Comparison of ENCODE assay signal across 10 cellular contexts in genomic region chr2:207202645-207203044, GRCh38. TPM values are rescaled to one million over a fixed set of nuclear protein-coding genes. Genes with fewer than 3 reads are reported as not detected.
DNase-seq lines count a peak whose midpoint lies in the region; ATAC-seq and TF ChIP-seq lines count a peak whose summit lies in the region.
"Had no signal": no experiment of that assay in that cellular context is flagged by ENCODE, and none has a peak within 500 bp of the region (broad histone marks: within the 10 kb centered on the region; RNA-seq: fewer than 3 reads in every experiment).

No MANE protein-coding gene starts in this region.

- no peaks in the 10 kb centered on the region for H3K27me3 ChIP-seq in CD8-positive, alpha-beta memory T cell (ENCODE audit: insufficient read depth, low read length, poor library complexity, severe bottlenecking)

- no peak overlapping the region for H3K27ac ChIP-seq in CD8-positive, alpha-beta memory T cell (ENCODE audit: low read depth, low read length)

- POLR2A ChIA-PET in GM10248 (lab: Yijun Ruan, JAX): no interaction called here
- POLR2A ChIA-PET in CD8-positive, alpha-beta memory T cell (lab: Charles Lee): no interaction called here

- no peak for TF ChIP-seq CTCF in epithelial cell of esophagus (IDR thresholded peaks at IDR 0.05; ENCODE audit: insufficient read depth, low read depth, low read length, missing control alignments)
- TF ChIP-seq CTCF in GM10248 (IDR thresholded peaks at IDR 0.05; ENCODE audit: control extremely low read depth, extremely low read depth, low read depth, missing control alignments): no peak

- no peaks in the 10 kb centered on the region for H3K9me3 ChIP-seq in CD8-positive, alpha-beta memory T cell (ENCODE audit: low read length)

- no peaks in the 10 kb centered on the region for H3K4me1 ChIP-seq in CD8-positive, alpha-beta memory T cell (ENCODE audit: insufficient read depth, low read length)

- H3K36me3 Mint-ChIP-seq in activated CD8-positive, alpha-beta memory T cell treated with anti-CD3 and anti-CD28 coated beads, Interleukin-2, amount 10 ng/mL, durations not matched to agents 7 days and 5 days: no peaks in the 10 kb centered on the region
- H3K36me3 Mint-ChIP-seq in CD8-positive, alpha-beta memory T cell: peaks cover 0 to 1% (median 0%) of the 10 kb centered on the region in 3 donors

- H3K4me1 Mint-ChIP-seq in activated CD8-positive, alpha-beta memory T cell treated with anti-CD3 and anti-CD28 coated beads, Interleukin-2, amount 10 ng/mL, durations not matched to agents 7 days and 5 days: no peaks in the 10 kb centered on the region
- no peaks in the 10 kb centered on the region for H3K4me1 Mint-ChIP-seq in CD8-positive, alpha-beta memory T cell

- no peak for DNase-seq in activated CD8-positive, alpha-beta memory T cell treated with anti-CD3 and anti-CD28 coated beads, Interleukin-2, amount 10 ng/mL, durations not matched to agents 7 days and 5 days
- DNase-seq in activated CD8-positive, alpha-beta memory T cell treated with anti-CD3 and anti-CD28 coated beads, Interleukin-2, amount 50 U/mL, for 48 hours: no peak
- DNase-seq in RPMI7951 (ENCODE audit: low read depth) (peak; percentile 55), epithelial cell of esophagus (ENCODE audit: low read depth) (peak; percentile 61), retina (peak; percentile 9), GM10248 (ENCODE audit: extremely low spot score) (no peak)
- DNase-seq in CD8-positive, alpha-beta memory T cell: no peak
- DNase-seq in stimulated activated CD4-positive, alpha-beta T cell treated with anti-CD3 and anti-CD28 coated beads, Interleukin-15, amount 100 ng/mL, for 24 hours: no peak
- DNase-seq: nucleus accumbens, SHP77 had no signal

- H3K4me3 Mint-ChIP-seq in activated CD8-positive, alpha-beta memory T cell treated with anti-CD3 and anti-CD28 coated beads, Interleukin-2, amount 10 ng/mL, durations not matched to agents 7 days and 5 days: no peak overlapping the region
- no peak overlapping the region for H3K4me3 Mint-ChIP-seq in CD8-positive, alpha-beta memory T cell

- H3K27ac Mint-ChIP-seq in activated CD8-positive, alpha-beta memory T cell treated with anti-CD3 and anti-CD28 coated beads, Interleukin-2, amount 10 ng/mL, durations not matched to agents 7 days and 5 days: no peak overlapping the region
- no peak overlapping the region for H3K27ac Mint-ChIP-seq in CD8-positive, alpha-beta memory T cell

- peak; percentile 33 for ATAC-seq in activated CD8-positive, alpha-beta memory T cell treated with anti-CD3 and anti-CD28 coated beads, Interleukin-2, amount 10 ng/mL, durations not matched to agents 7 days and 5 days

- CTCF ChIA-PET in activated CD8-positive, alpha-beta memory T cell treated with anti-CD3 and anti-CD28 coated beads, Interleukin-2, amount 10 ng/mL, durations not matched to agents 7 days and 5 days (lab: Charles Lee): no interaction called here
- CTCF ChIA-PET in GM10248 (lab: Yijun Ruan, JAX): interaction anchor here (0.7 to 1.3 kb wide), 4 partner anchors 13 to 26 kb away, joined by 3 read pairs; no protein-coding TSS in a partner anchor
- CTCF ChIA-PET in CD8-positive, alpha-beta memory T cell (lab: Charles Lee): no interaction called here

- H3K4me3 ChIP-seq in epithelial cell of esophagus (ENCODE audit: low read length): no peak overlapping the region
- H3K4me3 ChIP-seq in CD8-positive, alpha-beta memory T cell (ENCODE audit: low read length): no peak overlapping the region

- H3K9me3 Mint-ChIP-seq in activated CD8-positive, alpha-beta memory T cell treated with anti-CD3 and anti-CD28 coated beads, Interleukin-2, amount 10 ng/mL, durations not matched to agents 7 days and 5 days (ENCODE audit: low read depth): no peaks in the 10 kb centered on the region
- peaks cover 0 to under 1% (median 0%) of the 10 kb centered on the region in 5 donors for H3K9me3 Mint-ChIP-seq in CD8-positive, alpha-beta memory T cell

- peaks cover 14% of the 10 kb centered on the region for H3K27me3 Mint-ChIP-seq in activated CD8-positive, alpha-beta memory T cell treated with anti-CD3 and anti-CD28 coated beads, Interleukin-2, amount 10 ng/mL, durations not matched to agents 7 days and 5 days
- H3K27me3 Mint-ChIP-seq in CD8-positive, alpha-beta memory T cell: peaks cover 1 to 3% of the 10 kb centered on the region in 2 donors

- no peaks in the 10 kb centered on the region for H3K36me3 ChIP-seq in CD8-positive, alpha-beta memory T cell (ENCODE audit: insufficient read depth, low read length)

RNA-seq across cellular contexts. Expression of gene KLF7, which starts 36.9 kb away (rescaled TPM):
- 1 to 10 TPM; 4.7 to 6.8 TPM for total RNA-seq in activated CD8-positive, alpha-beta memory T cell treated with anti-CD3 and anti-CD28 coated beads, Interleukin-2, amount 10 ng/mL, durations not matched to agents 7 days and 5 days
- 5.4 and 7.3 TPM in 2 replicates for total RNA-seq in RPMI7951 (2014; rRNA removed; shearing (Covaris generic))
- total RNA-seq in CD8-positive, alpha-beta memory T cell: 10 to 100 TPM in 1 of 2 experiments, 1 to 10 TPM in 1; 6.7 to 12.1 TPM
- 6.4 TPM for polyA plus RNA-seq in CD8-positive, alpha-beta memory T cell

Comparison
In these comparisons a context has a peak if more than half of its experiments do, and no peak if none do; other contexts are left out.
1. DNase-seq: peak in RPMI7951 (single experiment), epithelial cell of esophagus (single experiment) and retina (single experiment); none in activated CD8-positive, alpha-beta memory T cell treated with anti-CD3 and anti-CD28 coated beads, Interleukin-2, amount 10 ng/mL, durations not matched to agents 7 days and 5 days (single experiment), activated CD8-positive, alpha-beta memory T cell treated with anti-CD3 and anti-CD28 coated beads, Interleukin-2, amount 50 U/mL, for 48 hours (single experiment), GM10248 (single experiment), CD8-positive, alpha-beta memory T cell (0 of 5) and stimulated activated CD4-positive, alpha-beta T cell treated with anti-CD3 and anti-CD28 coated beads, Interleukin-15, amount 100 ng/mL, for 24 hours (single experiment).